Comparison of ENCODE assay signal across 18 cellular contexts in genomic region chr17:8463089-8463488, GRCh38. TPM values are rescaled to one million over a fixed set of nuclear protein-coding genes. Genes with fewer than 3 reads are reported as not detected.
DNase-seq lines count a peak whose midpoint lies in the region; ATAC-seq and TF ChIP-seq lines count a peak whose summit lies in the region.
"Had no signal": no experiment of that assay in that cellular context is flagged by ENCODE, and none has a peak within 500 bp of the region (broad histone marks: within the 10 kb centered on the region; RNA-seq: fewer than 3 reads in every experiment).

No MANE protein-coding gene starts in this region.

- H3K27ac ChIP-seq in caudate nucleus (ENCODE audit: low read depth, low read length) (peak overlapping the region; percentile 8), neutrophil (peak overlapping the region; percentile 11), hepatocyte (no peak overlapping the region)

- no peaks in the 10 kb centered on the region for H3K4me1 ChIP-seq in neutrophil (ENCODE audit: control insufficient read depth in 1 of 2, insufficient read depth in 1 of 2, low read depth in 1 of 2, low read length in 1 of 2)
- H3K4me1 ChIP-seq in hepatocyte (ENCODE audit: insufficient read depth) = peaks cover 15% of the 10 kb centered on the region

- intact Hi-C loops in activated CD8-positive, alpha-beta T cell treated with anti-CD3 and anti-CD28 coated beads for 36 hours (cut with micrococcal nuclease) = no loop called here

- H2AFZ ChIP-seq in hepatocyte = no peak overlapping the region

- H3K36me3 ChIP-seq in neutrophil (peaks cover 100% of the 10 kb centered on the region), hepatocyte (replicated peaks; ENCODE audit: insufficient read depth, low read depth) (no peaks in the 10 kb centered on the region)

- TF ChIP-seq CTCF in AG04449 (IDR thresholded peaks at IDR 0.05; ENCODE audit: insufficient read depth, low read length, missing control alignments) = no peak
- no peak for TF ChIP-seq CTCF in neutrophil (IDR thresholded peaks at IDR 0.05)
- TF ChIP-seq CTCF in hepatocyte (IDR thresholded peaks at IDR 0.05; ENCODE audit: poor library complexity) = no peak
- no peak for TF ChIP-seq CTCF in activated CD8-positive, alpha-beta T cell treated with anti-CD3 and anti-CD28 coated beads for 36 hours (IDR thresholded peaks at IDR 0.05)

- DNase-seq in AG04449 (ENCODE audit: low read depth, low spot score) (peak; percentile 75), GM04503 (ENCODE audit: low read depth) (peak; percentile 83), caudate nucleus (lab: John Stamatoyannopoulos, UW) (peak in 3 of 61 donors; percentile 42 to 84 (median 60)), hepatocyte (ENCODE audit: low spot score) (no peak)
- DNase-seq in naive thymus-derived CD8-positive, alpha-beta T cell = no peak
- DNase-seq in activated CD8-positive, alpha-beta T cell treated with anti-CD3 and anti-CD28 coated beads for 36 hours = no peak
- DNase-seq: activated CD4-positive, alpha-beta T cell treated with anti-CD3 and anti-CD28 coated beads for 48 hours; activated T-cell treated with anti-CD3 and anti-CD28 coated beads, Interleukin-2, amount 50 U/mL, for 1 hour; DMS153; NCI-H2081 treated with DMSO at 0.1 percent for 48 hours; NCI-H748 treated with DMSO at 0.1 percent for 48 hours; PC-3; T1000 had no signal

- peaks cover 4 to 97% (median 13%) of the 10 kb centered on the region in 3 donors for H3K36me3 Mint-ChIP-seq in naive thymus-derived CD8-positive, alpha-beta T cell
- H3K36me3 Mint-ChIP-seq in activated CD8-positive, alpha-beta T cell treated with anti-CD3 and anti-CD28 coated beads for 36 hours (ENCODE audit: low read depth) = peaks cover 26% of the 10 kb centered on the region

- POLR2A ChIA-PET in AG04449 (lab: Yijun Ruan, JAX) = interaction anchor here (1.0 kb wide), 1 partner anchor 15 kb away, joined by 3 read pairs; no protein-coding TSS in a partner anchor
- POLR2A ChIA-PET in naive thymus-derived CD8-positive, alpha-beta T cell (lab: Charles Lee) = no interaction called here
- POLR2A ChIA-PET in activated CD8-positive, alpha-beta T cell treated with anti-CD3 and anti-CD28 coated beads for 36 hours (lab: Charles Lee) = interaction anchor here (0.7 kb wide), 1 partner anchor 47 kb away, joined by 3 read pairs; no protein-coding TSS in a partner anchor

- 81% methylated on average over 4 of the region's 4 CpGs for WGBS in hepatocyte (ENCODE audit: low lambda C conversion rate, missing lambda C conversion rate)

- no peaks in the 10 kb centered on the region for H3K27me3 ChIP-seq in neutrophil
- no peaks in the 10 kb centered on the region for H3K27me3 ChIP-seq in hepatocyte

- no peak overlapping the region for H3K4me3 Mint-ChIP-seq in naive thymus-derived CD8-positive, alpha-beta T cell
- no peak overlapping the region for H3K4me3 Mint-ChIP-seq in activated CD8-positive, alpha-beta T cell treated with anti-CD3 and anti-CD28 coated beads for 36 hours
- H3K4me3 Mint-ChIP-seq: dendritic cell treated with granulocyte-macrophage colony-stimulating factor and Interleukin-4, amounts not matched to agents 40 ng/mL and 50 ng/mL, for 4 days; stimulated activated naive CD8-positive, alpha-beta T cell treated with anti-CD3 and anti-CD28 coated beads, Interleukin-15, Interleukin-2, amounts not matched to agents 100 ng/mL and 50 ng/mL, for 24 hours had no signal

- H3K4me1 Mint-ChIP-seq in naive thymus-derived CD8-positive, alpha-beta T cell = peaks cover 8 to 36% (median 27%) of the 10 kb centered on the region in 4 donors
- peaks cover 14% of the 10 kb centered on the region for H3K4me1 Mint-ChIP-seq in activated CD8-positive, alpha-beta T cell treated with anti-CD3 and anti-CD28 coated beads for 36 hours (ENCODE audit: low read depth)

- H3K79me2 ChIP-seq in hepatocyte = peaks cover 70% of the 10 kb centered on the region

- H3K9me3 ChIP-seq in neutrophil (no peaks in the 10 kb centered on the region), hepatocyte (ENCODE audit: low read depth) (no peaks in the 10 kb centered on the region)

- H3K27me3 Mint-ChIP-seq in naive thymus-derived CD8-positive, alpha-beta T cell = no peaks in the 10 kb centered on the region
- no peaks in the 10 kb centered on the region for H3K27me3 Mint-ChIP-seq in activated CD8-positive, alpha-beta T cell treated with anti-CD3 and anti-CD28 coated beads for 36 hours
- H3K27me3 Mint-ChIP-seq: dendritic cell treated with granulocyte-macrophage colony-stimulating factor and Interleukin-4, amounts not matched to agents 40 ng/mL and 50 ng/mL, for 4 days; stimulated activated naive CD8-positive, alpha-beta T cell treated with anti-CD3 and anti-CD28 coated beads, Interleukin-15, Interleukin-2, amounts not matched to agents 100 ng/mL and 50 ng/mL, for 24 hours had no signal

- CTCF ChIA-PET in AG04449 (lab: Yijun Ruan, JAX) = interaction anchor here (1.0 to 1.6 kb wide), 3 partner anchors 11 to 283 kb away, joined by 3 to 5 read pairs (median 3); no protein-coding TSS in a partner anchor
- CTCF ChIA-PET in activated CD8-positive, alpha-beta T cell treated with anti-CD3 and anti-CD28 coated beads for 36 hours (lab: Charles Lee) = no interaction called here

- H3K4me2 ChIP-seq in hepatocyte = no peak overlapping the region

- peaks cover 39% of the 10 kb centered on the region for H4K20me1 ChIP-seq in hepatocyte (ENCODE audit: insufficient read depth, poor library complexity, severe bottlenecking)

- peak overlapping the region in 4 of 10 donors; percentile 34 to 61 (median 39) for H3K27ac Mint-ChIP-seq in naive thymus-derived CD8-positive, alpha-beta T cell
- H3K27ac Mint-ChIP-seq in activated CD8-positive, alpha-beta T cell treated with anti-CD3 and anti-CD28 coated beads for 36 hours = no peak overlapping the region
- H3K27ac Mint-ChIP-seq: dendritic cell treated with granulocyte-macrophage colony-stimulating factor and Interleukin-4, amounts not matched to agents 40 ng/mL and 50 ng/mL, for 4 days; stimulated activated naive CD8-positive, alpha-beta T cell treated with anti-CD3 and anti-CD28 coated beads, Interleukin-15, Interleukin-2, amounts not matched to agents 100 ng/mL and 50 ng/mL, for 24 hours had no signal

- no peaks in the 10 kb centered on the region for H3K9me3 Mint-ChIP-seq in naive thymus-derived CD8-positive, alpha-beta T cell
- H3K9me3 Mint-ChIP-seq in activated CD8-positive, alpha-beta T cell treated with anti-CD3 and anti-CD28 coated beads for 36 hours = no peaks in the 10 kb centered on the region
- H3K9me3 Mint-ChIP-seq: dendritic cell treated with granulocyte-macrophage colony-stimulating factor and Interleukin-4, amounts not matched to agents 40 ng/mL and 50 ng/mL, for 4 days; stimulated activated naive CD8-positive, alpha-beta T cell treated with anti-CD3 and anti-CD28 coated beads, Interleukin-15, Interleukin-2, amounts not matched to agents 100 ng/mL and 50 ng/mL, for 24 hours had no signal

- no peak overlapping the region for H3K4me3 ChIP-seq in AG04449 (ENCODE audit: low read depth, low read length)
- no peak overlapping the region for H3K4me3 ChIP-seq in neutrophil (ENCODE audit: low read depth in 1 of 2, low read length in 1 of 2)
- no peak overlapping the region for H3K4me3 ChIP-seq in hepatocyte

- ATAC-seq in HG03196 (IDR thresholded peaks at IDR 0.05; ENCODE audit: unreplicated experiment) = no peak
- ATAC-seq in naive thymus-derived CD8-positive, alpha-beta T cell = no peak
- ATAC-seq in activated CD8-positive, alpha-beta T cell treated with anti-CD3 and anti-CD28 coated beads for 36 hours = no peak
- ATAC-seq: esophagus mucosa, PC-3 had no signal

- H3K9me2 ChIP-seq in hepatocyte (replicated peaks; ENCODE audit: insufficient read depth) = no peaks in the 10 kb centered on the region

RNA-seq across cellular contexts. Expression of gene NDEL1, which starts 27.4 kb away (rescaled TPM):
- 60.7 and 66.3 TPM in 2 replicates for total RNA-seq in hepatocyte
- 46.1 and 51.1 TPM in 2 replicates for polyA plus RNA-seq in hepatocyte
- 100 to 1,000 TPM in 1 of 2 experiments, 10 to 100 TPM in 1; 99.8 to 113 TPM for total RNA-seq in naive thymus-derived CD8-positive, alpha-beta T cell
- polyA plus RNA-seq in naive thymus-derived CD8-positive, alpha-beta T cell = 10 to 100 TPM; 40.3 to 56.8 (median 47.8) TPM
- total RNA-seq in activated CD8-positive, alpha-beta T cell treated with anti-CD3 and anti-CD28 coated beads for 36 hours = 10 to 100 TPM; 48.1 to 53.9 TPM

Comparison
In these comparisons a context has a peak if more than half of its experiments do, and no peak if none do; other contexts are left out.
1. DNase-seq: peak in AG04449 (single experiment) and GM04503 (single experiment); none in hepatocyte (single experiment), naive thymus-derived CD8-positive, alpha-beta T cell (0 of 10) and activated CD8-positive, alpha-beta T cell treated with anti-CD3 and anti-CD28 coated beads for 36 hours (single experiment).